36 cellular contexts compared by ENCODE assay signal in the genomic region with DNA sequence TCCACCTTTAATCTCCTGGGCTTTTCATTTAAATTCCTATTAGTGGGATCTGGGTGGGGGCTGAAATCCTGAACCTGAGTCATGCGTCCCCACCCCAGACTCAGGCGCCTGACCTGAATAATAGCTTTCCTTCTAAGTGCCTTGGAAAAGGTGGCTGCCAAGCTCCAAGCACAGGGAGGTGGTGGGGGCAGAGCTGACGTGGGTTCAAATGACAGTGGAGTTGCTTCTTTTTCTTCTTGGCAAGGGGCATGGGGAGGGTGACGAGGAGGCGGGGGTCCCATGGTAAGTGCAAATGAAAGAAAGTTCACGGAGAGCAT.
"Had no signal": no experiment of that assay in that cellular context is flagged by ENCODE, and none has a peak within 500 bp of the region (broad histone marks: within the 10 kb centered on the region; RNA-seq: fewer than 3 reads in every experiment).

No MANE protein-coding gene starts in this region.

- FAIRE-seq: bronchial epithelial cell, TTC549 had no signal

- ATAC-seq: activated CD8-positive, alpha-beta T cell treated with anti-CD3 and anti-CD28 coated beads for 36 hours; activated naive CD8-positive, alpha-beta T cell treated with anti-CD3 and anti-CD28 coated beads, Interleukin-2, amount 50 U/mL, for 24 hours had no signal

- H3K9me3 ChIP-seq: ascending aorta had no signal

- H3K4me3 ChIP-seq: ascending aorta, cardiac muscle cell had no signal

- H3K27me3 ChIP-seq: ascending aorta, cardiac muscle cell had no signal

- H3K4me1 ChIP-seq: ascending aorta had no signal

- H3K4me1 Mint-ChIP-seq: activated B cell treated with CpG ODN at 0.5 μM for 24 hours; activated CD4-positive, alpha-beta T cell treated with anti-CD3 and anti-CD28 coated beads, Interleukin-2, amount 10 ng/mL, durations not matched to agents 24 days and 14 days; activated naive CD4-positive, alpha-beta T cell treated with anti-CD3 and anti-CD28 coated beads, Interleukin-2, amount 10 ng/mL, durations not matched to agents 7 days and 5 days; activated naive CD4-positive, alpha-beta T cell treated with anti-CD3 and anti-CD28 coated beads, Interleukin-2, amount 50 U/mL, for 24 hours; activated naive CD8-positive, alpha-beta T cell treated with anti-CD3 and anti-CD28 coated beads, Interleukin-2, amount 10 ng/mL, durations not matched to agents 7 days and 5 days; activated naive CD8-positive, alpha-beta T cell treated with anti-CD3 and anti-CD28 coated beads, Interleukin-2, amount 50 U/mL, for 24 hours; brain; central memory CD8-positive, alpha-beta T cell had no signal

- DNase-seq: activated B cell treated with CpG ODN at 0.5 μM for 24 hours; activated CD4-positive, alpha-beta memory T cell treated with anti-CD3 and anti-CD28 coated beads for 36 hours; activated CD4-positive, alpha-beta T cell treated with anti-CD3 and anti-CD28 coated beads for 4 hours; activated CD4-positive, alpha-beta T cell treated with anti-CD3 and anti-CD28 coated beads, Interleukin-2, amount 10 ng/mL, durations not matched to agents 24 days and 14 days; activated CD4-positive, alpha-beta T cell treated with anti-CD3 and anti-CD28 coated beads, Interleukin-2, amount 50 U/mL, for 1 hour; activated CD4-positive, alpha-beta T cell treated with anti-CD3 and anti-CD28 coated beads, Interleukin-2, amount 50 U/mL, for 4 hours; activated CD4-positive, CD25-positive, alpha-beta regulatory T cell treated with anti-CD3 and anti-CD28 coated beads, Interleukin-2, amount 50 U/mL, for 72 hours; activated CD8-positive, alpha-beta memory T cell treated with anti-CD3 and anti-CD28 coated beads, Interleukin-2, amount 50 U/mL, for 4 hours; activated CD8-positive, alpha-beta T cell treated with anti-CD3 and anti-CD28 coated beads for 36 hours; activated effector memory CD4-positive, alpha-beta T cell treated with Interleukin-2 at 50 U/mL for 16 hours; activated gamma-delta T cell; activated naive CD4-positive, alpha-beta T cell treated with anti-CD3 and anti-CD28 coated beads, Interleukin-2, amount 10 ng/mL, durations not matched to agents 7 days and 5 days; activated naive CD4-positive, alpha-beta T cell treated with Interleukin-2 at 50 U/mL for 16 hours; activated naive CD8-positive, alpha-beta T cell treated with anti-CD3 and anti-CD28 coated beads, Interleukin-2, amount 10 ng/mL, durations not matched to agents 7 days and 5 days; activated naive CD8-positive, alpha-beta T cell treated with anti-CD3 and anti-CD28 coated beads, Interleukin-2, amount 50 U/mL, for 24 hours; activated T-cell treated with anti-CD3 and anti-CD28 coated beads for 4 hours; activated T-cell treated with anti-CD3 and anti-CD28 coated beads, Interleukin-2, amount 50 U/mL, for 24 hours; activated T-cell treated with anti-CD3 and anti-CD28 coated beads, Interleukin-2, amount 50 U/mL, for 48 hours; amygdala; anterior cingulate cortex; SW 1271; T-helper 1 cell; T-helper 2 cell; T-helper 9 cell had no signal

- H3K27ac ChIP-seq: ascending aorta, cardiac muscle cell, VCaP had no signal

- H3K9me3 Mint-ChIP-seq: activated B cell treated with CpG ODN at 0.5 μM for 24 hours; activated CD4-positive, alpha-beta memory T cell treated with anti-CD3 and anti-CD28 coated beads for 36 hours; activated CD4-positive, alpha-beta T cell treated with anti-CD3 and anti-CD28 coated beads, Interleukin-2, amount 10 ng/mL, durations not matched to agents 24 days and 14 days; activated CD8-positive, alpha-beta T cell treated with anti-CD3 and anti-CD28 coated beads for 36 hours; activated naive CD4-positive, alpha-beta T cell treated with anti-CD3 and anti-CD28 coated beads, Interleukin-2, amount 10 ng/mL, durations not matched to agents 7 days and 5 days; activated naive CD4-positive, alpha-beta T cell treated with anti-CD3 and anti-CD28 coated beads, Interleukin-2, amount 50 U/mL, for 24 hours; activated naive CD8-positive, alpha-beta T cell treated with anti-CD3 and anti-CD28 coated beads, Interleukin-2, amount 10 ng/mL, durations not matched to agents 7 days and 5 days; activated naive CD8-positive, alpha-beta T cell treated with anti-CD3 and anti-CD28 coated beads, Interleukin-2, amount 50 U/mL, for 24 hours; activated T-cell treated with anti-CD3 and anti-CD28 coated beads, Interleukin-2, amount 50 U/mL, for 24 hours; activated T-helper 2 cell treated with anti-CD3 and anti-CD28 coated beads, Interferon-gamma antibody, Interleukin-2, Interleukin-4, amounts not matched to agents 10 μg/mL and 5 μg/mL and 100 μg/mL, durations not matched to agents 14 hours and 24 hours and 36 hours; central memory CD8-positive, alpha-beta T cell; T-helper 1 cell treated with Interleukin-12 subunit alpha and Interleukin-12 subunit beta and Interleukin-4 antibody, amounts not matched to agents 30 μg/mL and 1 μg/mL, for 36 hours; T-helper 2 cell treated with Interferon-gamma antibody and Interleukin-4, amounts not matched to agents 5 μg/mL and 100 μg/mL, for 36 hours had no signal

- H3K36me3 ChIP-seq: ascending aorta, cardiac muscle cell had no signal

- H3K4me3 Mint-ChIP-seq: activated B cell treated with CpG ODN at 0.5 μM for 24 hours; activated CD4-positive, alpha-beta memory T cell treated with anti-CD3 and anti-CD28 coated beads for 36 hours; activated CD4-positive, alpha-beta T cell treated with anti-CD3 and anti-CD28 coated beads, Interleukin-2, amount 10 ng/mL, durations not matched to agents 24 days and 14 days; activated CD8-positive, alpha-beta T cell treated with anti-CD3 and anti-CD28 coated beads for 36 hours; activated naive CD4-positive, alpha-beta T cell treated with anti-CD3 and anti-CD28 coated beads, Interleukin-2, amount 10 ng/mL, durations not matched to agents 7 days and 5 days; activated naive CD4-positive, alpha-beta T cell treated with anti-CD3 and anti-CD28 coated beads, Interleukin-2, amount 50 U/mL, for 24 hours; activated naive CD8-positive, alpha-beta T cell; activated naive CD8-positive, alpha-beta T cell treated with anti-CD3 and anti-CD28 coated beads, Interleukin-2, amount 10 ng/mL, durations not matched to agents 7 days and 5 days; activated naive CD8-positive, alpha-beta T cell treated with anti-CD3 and anti-CD28 coated beads, Interleukin-2, amount 50 U/mL, for 24 hours; activated T-cell treated with anti-CD3 and anti-CD28 coated beads, Interleukin-2, amount 50 U/mL, for 24 hours; brain; central memory CD8-positive, alpha-beta T cell; T-helper 1 cell treated with Interleukin-12 subunit alpha and Interleukin-12 subunit beta and Interleukin-4 antibody, amounts not matched to agents 30 μg/mL and 1 μg/mL, for 36 hours; T-helper 2 cell treated with Interferon-gamma antibody and Interleukin-4, amounts not matched to agents 5 μg/mL and 100 μg/mL, for 36 hours had no signal

- H3K27ac Mint-ChIP-seq: activated B cell treated with CpG ODN at 0.5 μM for 24 hours; activated CD4-positive, alpha-beta memory T cell treated with anti-CD3 and anti-CD28 coated beads for 36 hours; activated CD4-positive, alpha-beta T cell treated with anti-CD3 and anti-CD28 coated beads, Interleukin-2, amount 10 ng/mL, durations not matched to agents 24 days and 14 days; activated CD8-positive, alpha-beta T cell treated with anti-CD3 and anti-CD28 coated beads for 36 hours; activated naive CD4-positive, alpha-beta T cell treated with anti-CD3 and anti-CD28 coated beads, Interleukin-2, amount 10 ng/mL, durations not matched to agents 7 days and 5 days; activated naive CD4-positive, alpha-beta T cell treated with anti-CD3 and anti-CD28 coated beads, Interleukin-2, amount 50 U/mL, for 24 hours; activated naive CD8-positive, alpha-beta T cell; activated naive CD8-positive, alpha-beta T cell treated with anti-CD3 and anti-CD28 coated beads, Interleukin-2, amount 10 ng/mL, durations not matched to agents 7 days and 5 days; activated naive CD8-positive, alpha-beta T cell treated with anti-CD3 and anti-CD28 coated beads, Interleukin-2, amount 50 U/mL, for 24 hours; activated T-cell treated with anti-CD3 and anti-CD28 coated beads, Interleukin-2, amount 50 U/mL, for 24 hours; activated T-helper 2 cell treated with anti-CD3 and anti-CD28 coated beads, Interferon-gamma antibody, Interleukin-2, Interleukin-4, amounts not matched to agents 10 μg/mL and 5 μg/mL and 100 μg/mL, durations not matched to agents 14 hours and 24 hours and 36 hours; brain; T-helper 1 cell treated with Interleukin-12 subunit alpha and Interleukin-12 subunit beta and Interleukin-4 antibody, amounts not matched to agents 30 μg/mL and 1 μg/mL, for 36 hours; T-helper 2 cell treated with Interferon-gamma antibody and Interleukin-4, amounts not matched to agents 5 μg/mL and 100 μg/mL, for 36 hours had no signal

- H3K36me3 Mint-ChIP-seq: activated CD4-positive, alpha-beta memory T cell treated with anti-CD3 and anti-CD28 coated beads for 36 hours; activated naive CD4-positive, alpha-beta T cell treated with anti-CD3 and anti-CD28 coated beads, Interleukin-2, amount 10 ng/mL, durations not matched to agents 7 days and 5 days; activated naive CD4-positive, alpha-beta T cell treated with anti-CD3 and anti-CD28 coated beads, Interleukin-2, amount 50 U/mL, for 24 hours; activated naive CD8-positive, alpha-beta T cell; activated naive CD8-positive, alpha-beta T cell treated with anti-CD3 and anti-CD28 coated beads, Interleukin-2, amount 10 ng/mL, durations not matched to agents 7 days and 5 days; brain had no signal
